Comparison of ENCODE assay signal across 29 cellular contexts in the genomic region with DNA sequence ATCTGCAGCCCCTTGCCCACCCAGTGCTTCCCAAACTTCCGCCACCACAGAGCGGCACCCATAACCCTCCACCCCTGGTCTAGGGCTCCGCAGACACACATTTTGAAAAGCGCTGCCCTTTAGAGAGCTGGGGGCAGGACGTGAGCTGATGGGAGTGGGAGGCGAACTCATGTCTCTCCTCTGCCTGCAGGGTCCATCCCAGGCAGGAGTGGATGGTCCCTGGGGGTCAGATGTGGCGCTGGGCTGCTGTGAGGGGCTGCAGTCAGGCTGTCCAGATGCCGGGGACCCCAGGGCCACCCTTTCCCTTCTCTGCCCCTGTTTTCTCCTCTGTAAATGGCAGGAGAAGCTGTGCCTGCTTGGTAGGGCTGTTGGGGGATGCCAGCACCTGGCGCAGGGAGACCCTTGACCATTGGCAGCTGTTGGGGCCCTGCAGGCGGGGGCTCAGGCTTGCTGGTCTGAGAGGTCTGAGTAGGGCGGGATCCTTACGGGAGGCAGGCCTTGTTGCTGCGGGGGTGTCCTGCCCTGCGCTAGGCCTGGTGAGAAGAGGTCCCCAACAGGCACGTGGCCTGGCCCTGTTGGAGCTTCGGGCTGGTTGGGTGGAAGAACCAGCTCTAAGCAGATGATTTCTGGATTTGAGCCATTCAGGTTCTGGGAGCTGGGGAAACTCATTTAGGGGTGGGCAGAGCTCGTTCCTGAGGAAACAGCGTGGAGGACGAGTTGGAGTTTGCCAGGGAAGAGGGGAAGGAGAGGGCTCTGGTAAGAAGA. TPM values are rescaled to one million over a fixed set of nuclear protein-coding genes. Genes with fewer than 3 reads are reported as not detected.
DNase-seq lines count a peak whose midpoint lies in the region; ATAC-seq, FAIRE-seq and TF ChIP-seq lines count a peak whose summit lies in the region.
"Had no signal": no experiment of that assay in that cellular context is flagged by ENCODE, and none has a peak within 500 bp of the region (broad histone marks: within the 10 kb centered on the region; RNA-seq: fewer than 3 reads in every experiment).

No MANE protein-coding gene starts in this region.

- TF ChIP-seq POLR2A in HCT116 (IDR thresholded peaks at IDR 0.05; ENCODE audit: borderline replicate concordance, extremely low read depth, insufficient read depth, insufficient read length) = no peak

- TF ChIP-seq RAD21 in HCT116 (IDR thresholded peaks at IDR 0.05; ENCODE audit: low read depth) = no peak

- peak overlapping the region; percentile 96 for H2AK5ac ChIP-seq in neuronal stem cell (ENCODE audit: low read depth, low read length)

- no peak overlapping the region for H2AFZ ChIP-seq in HCT116 (ENCODE audit: low read depth, low read length, poor library complexity, severe bottlenecking)
- H2AFZ ChIP-seq in OCI-LY3 (ENCODE audit: low read depth, low read length) = no peak overlapping the region
- H2AFZ ChIP-seq in neuronal stem cell (ENCODE audit: low read length) = no peak overlapping the region

- no peaks in the 10 kb centered on the region for H3K79me2 ChIP-seq in HCT116 (ENCODE audit: insufficient read depth, low read length)
- no peaks in the 10 kb centered on the region for H3K79me2 ChIP-seq in OCI-LY3 (ENCODE audit: low read length)

- H3K9ac ChIP-seq in HCT116 (ENCODE audit: low read length) (no peak overlapping the region), OCI-LY3 (ENCODE audit: low read length) (peak overlapping the region; percentile 31), kidney (ENCODE audit: low read length in 2 of 2) (no peak overlapping the region), neuronal stem cell (ENCODE audit: low read depth, low read length, poor library complexity) (peak overlapping the region; percentile 70)

- no peak for FAIRE-seq in kidney (lab: Jason Lieb, UNC)
- FAIRE-seq: D721Med, GM12878, islet of Langerhans had no signal

- BruUV-seq in HCT116 (replicated peaks; lab: Mats Ljungman, UMichigan) = no TSS peak

- H2BK5ac ChIP-seq in neuronal stem cell (ENCODE audit: low read length) = peak overlapping the region; percentile 82

- no peak overlapping the region for H4K91ac ChIP-seq in neuronal stem cell (ENCODE audit: low read depth, low read length, poor library complexity)

- no peaks in the 10 kb centered on the region for H3K9me2 ChIP-seq in HCT116 (ENCODE audit: insufficient read depth)

- peak overlapping the region; percentile 85 for H3K23ac ChIP-seq in neuronal stem cell (ENCODE audit: low read depth, low read length, poor library complexity)

- peak overlapping the region; percentile 84 for H2BK12ac ChIP-seq in neuronal stem cell (ENCODE audit: low read length)

- RAD21 ChIA-PET in HCT116 (lab: Charles Lee; ENCODE audit: low non-redundant PET in 1 of 2, low total read pairs in 2 of 2, uncharacterized antibody in 2 of 2, unreplicated experiment in 2 of 2) = interaction anchor here (1.0 to 1.9 kb wide), 2 partner anchors 10 to 269 kb away, joined by 4 to 6 read pairs (median 4); a partner anchor contains a TSS

- no peak overlapping the region for H3K4me3 ChIP-seq in HCT116 (replicated peaks in 1 of 2; ENCODE audit: low read depth in 1 of 2, low read length in 2 of 2)
- H3K4me3 ChIP-seq in OCI-LY3 (ENCODE audit: low read length) = peak overlapping the region; percentile 26
- H3K4me3 ChIP-seq in kidney (ENCODE audit: low read length in 2 of 2) = no peak overlapping the region
- no peak overlapping the region for H3K4me3 ChIP-seq in neuronal stem cell (ENCODE audit: low read length in 2 of 2)
- H3K4me3 ChIP-seq: GM12878, lung, skin epidermis had no signal

- CTCF ChIA-PET in HCT116 (lab: Charles Lee) = interaction anchor here (0.6 to 1.9 kb wide), 4 partner anchors 43 to 684 kb away, joined by 3 to 13 read pairs (median 3); no protein-coding TSS in a partner anchor

- H3K79me1 ChIP-seq in neuronal stem cell (ENCODE audit: low read depth, low read length) = peaks cover 2% of the 10 kb centered on the region

- H3K14ac ChIP-seq in neuronal stem cell (ENCODE audit: low read length) = peak overlapping the region; percentile 56

- H4K20me1 ChIP-seq in HCT116 (ENCODE audit: insufficient read depth) = no peaks in the 10 kb centered on the region
- no peaks in the 10 kb centered on the region for H4K20me1 ChIP-seq in OCI-LY3 (ENCODE audit: insufficient read depth, low read length)

- peak overlapping the region; percentile 85 for H3K18ac ChIP-seq in neuronal stem cell (ENCODE audit: low read length)

- peak; percentile 6 for ATAC-seq in HCT116
- ATAC-seq: activated naive CD8-positive, alpha-beta T cell treated with anti-CD3 and anti-CD28 coated beads, Interleukin-2, amount 50 U/mL, for 24 hours had no signal

- H3K36me3 ChIP-seq in HCT116 (ENCODE audit: control insufficient read depth in 1 of 2, insufficient read depth in 2 of 2, low read length in 2 of 2) (no peaks in the 10 kb centered on the region), OCI-LY3 (replicated peaks; ENCODE audit: low read depth, low read length) (no peaks in the 10 kb centered on the region), kidney (ENCODE audit: control insufficient read depth in 1 of 2, insufficient read depth in 2 of 2, low read length in 2 of 2) (no peaks in the 10 kb centered on the region), neuronal stem cell (replicated peaks in 1 of 2; ENCODE audit: control insufficient read depth in 2 of 2, insufficient read depth in 2 of 2, low read length in 2 of 2) (no peaks in the 10 kb centered on the region)

- POLR2A ChIA-PET in HCT116 (lab: Charles Lee) = interaction anchor here (1.1 kb wide), 1 partner anchor 10 kb away, joined by 6 read pairs; a partner anchor contains a TSS

- no CpG with 5 or more reads among the region's 19 CpGs for WGBS in neuronal stem cell (ENCODE audit: extremely low coverage in 2 of 2, insufficient read length in 2 of 2, insufficient replicate concordance in 1 of 2), 2 donors

- H3K9me3 ChIP-seq in HCT116 (ENCODE audit: control insufficient read depth in 1 of 2, insufficient read depth in 1 of 2, low read depth in 1 of 2, low read length in 2 of 2) = no peaks in the 10 kb centered on the region
- H3K9me3 ChIP-seq in OCI-LY3 (ENCODE audit: insufficient read depth, low read length) = no peaks in the 10 kb centered on the region
- H3K9me3 ChIP-seq in kidney (ENCODE audit: control insufficient read depth in 1 of 2, low read length in 2 of 2) = no peaks in the 10 kb centered on the region
- H3K9me3 ChIP-seq in neuronal stem cell (replicated peaks in 1 of 2; ENCODE audit: control insufficient read depth in 2 of 2, insufficient read depth in 1 of 2, low read depth in 1 of 2, low read length in 2 of 2) = peaks cover 0 to 2% of the 10 kb centered on the region in 2 donors

- H2BK15ac ChIP-seq in neuronal stem cell (ENCODE audit: low read length) = peak overlapping the region; percentile 98

- H3K4me2 ChIP-seq in HCT116 (ENCODE audit: low read length) = peak overlapping the region; percentile 37; the same call in 1 of the 2 replicates
- peak overlapping the region; percentile 67 for H3K4me2 ChIP-seq in OCI-LY3 (ENCODE audit: low read length)
- H3K4me2 ChIP-seq in neuronal stem cell (ENCODE audit: insufficient read depth, low read length, poor library complexity, severe bottlenecking) = no peak overlapping the region

- no peak overlapping the region for H3K4ac ChIP-seq in neuronal stem cell (ENCODE audit: low read length)

- H3K4me1 ChIP-seq in HCT116 (ENCODE audit: control insufficient read depth in 1 of 2, insufficient read depth in 2 of 2, low read length in 2 of 2) (peaks cover 8 to 11% of the 10 kb centered on the region in 2 experiments), OCI-LY3 (ENCODE audit: low read length) (peaks cover 31% of the 10 kb centered on the region), kidney (ENCODE audit: control insufficient read depth in 1 of 2, insufficient read depth in 1 of 2, low read depth in 1 of 2, low read length in 2 of 2) (peaks cover 10 to 34% of the 10 kb centered on the region in 2 donors), neuronal stem cell (ENCODE audit: control insufficient read depth in 2 of 2, insufficient read depth in 1 of 2, low read depth in 1 of 2, low read length in 2 of 2) (peaks cover 0 to 11% of the 10 kb centered on the region in 2 donors)

- TF ChIP-seq CTCF in HCT116 (IDR thresholded peaks at IDR 0.05 in 2 of 3, conservative IDR thresholded peaks at IDR 0.05 in 1 of 3; ENCODE audit: borderline replicate concordance in 1 of 3, insufficient read depth in 1 of 3, low read depth in 2 of 3, low read length in 2 of 3) (no peak), OCI-LY3 (IDR thresholded peaks at IDR 0.05; ENCODE audit: low read depth, low read length) (no peak), kidney (IDR thresholded peaks at IDR 0.05; ENCODE audit: borderline replicate concordance, extremely low read depth, insufficient read depth) (no peak)

- H3K27me3 ChIP-seq in HCT116 (ENCODE audit: insufficient read depth, low read length) = no peaks in the 10 kb centered on the region
- peaks cover 16% of the 10 kb centered on the region for H3K27me3 ChIP-seq in OCI-LY3 (ENCODE audit: low read depth, low read length)
- H3K27me3 ChIP-seq in neuronal stem cell (ENCODE audit: control insufficient read depth in 3 of 3, insufficient read depth in 3 of 3, low read depth in 1 of 3, low read length in 3 of 3) = peaks cover 0 to 33% (median 0%) of the 10 kb centered on the region in 3 experiments

- no peak for DNase-seq in HCT116 (ENCODE audit: low read depth, low spot score)
- peak; percentile 69 for DNase-seq in kidney
- DNase-seq in neuronal stem cell (ENCODE audit: low spot score) = no peak
- no peak for DNase-seq in dermis blood vessel endothelial cell
- no peak for DNase-seq in SW 1271 (lab: John Stamatoyannopoulos, UW)
- DNase-seq in NK-92 (lab: John Stamatoyannopoulos, UW; ENCODE audit: unreplicated experiment) = no peak
- no peak for DNase-seq in stimulated activated CD4-positive, alpha-beta T cell treated with anti-CD3 and anti-CD28 coated beads, Interleukin-2, amount 100 ng/mL, for 24 hours
- DNase-seq: activated CD4-positive, alpha-beta T cell treated with anti-CD3 and anti-CD28 coated beads, Interleukin-2, amount 10 ng/mL, durations not matched to agents 24 days and 14 days; activated gamma-delta T cell; activated naive CD8-positive, alpha-beta T cell treated with anti-CD3 and anti-CD28 coated beads, Interleukin-2, amount 50 U/mL, for 24 hours; activated T-cell treated with anti-CD3 and anti-CD28 coated beads, Interleukin-2, amount 50 U/mL, for 24 hours; CD4-positive, CD25-positive, alpha-beta regulatory T cell; NCI-H1105; NCI-H1930; NCI-H2227 treated with DMSO at 0.1 percent for 48 hours; NCI-H748 treated with DMSO at 0.1 percent for 48 hours; nucleus accumbens; stimulated activated naive CD8-positive, alpha-beta T cell treated with anti-CD3 and anti-CD28 coated beads, Interleukin-15, amount 100 ng/mL, for 72 hours; T-helper 9 cell had no signal

- peak overlapping the region; percentile 43 for H4K8ac ChIP-seq in neuronal stem cell (ENCODE audit: low read depth, low read length)

- H3K27ac ChIP-seq in HCT116 (ENCODE audit: low read depth, low read length) (no peak overlapping the region), OCI-LY3 (ENCODE audit: low read length) (peak overlapping the region; percentile 11; the same call in 1 of the 2 replicates), kidney (ENCODE audit: low read depth in 2 of 2, low read length in 2 of 2) (no peak overlapping the region), neuronal stem cell (replicated peaks; ENCODE audit: low read length) (no peak overlapping the region)
- H3K27ac ChIP-seq: epithelial cell of prostate, skin epidermis, VCaP had no signal

- intact Hi-C loops in HCT116 (cut with micrococcal nuclease) (loop anchor here (5.0 kb wide), 1 partner anchor 148 kb away; no protein-coding TSS in a partner anchor), kidney (cut with DNase I) (no loop called here)

- no peak overlapping the region for H2BK120ac ChIP-seq in neuronal stem cell (ENCODE audit: low read depth, low read length)

RNA-seq across cellular contexts. Expression of a gene that starts 10.3 kb away (rescaled TPM):
- 57.2 TPM for total RNA-seq in HCT116 (2021; ENCODE audit: unreplicated experiment)
- not detected in 2 replicates for polyA plus RNA-seq in HCT116 (2012)
- total RNA-seq in kidney = 232 TPM
- not detected for polyA plus RNA-seq in kidney (ENCODE audit: insufficient read depth, low read depth, low replicate concordance)
- not detected for polyA plus RNA-seq in neuronal stem cell (2013, experiment 1 of 2)
- polyA plus RNA-seq in neuronal stem cell (2013, experiment 2 of 2) = not detected
- total RNA-seq in dermis blood vessel endothelial cell = not detected in 2 replicates
- total RNA-seq: cerebellum had no signal
- polyA plus RNA-seq: CD4-positive, CD25-positive, alpha-beta regulatory T cell; GM12878; lung; thymus had no signal

RNA-seq across cellular contexts. Expression of a gene that starts 38.8 kb away (rescaled TPM):
- total RNA-seq in HCT116 (2021; ENCODE audit: unreplicated experiment) (55.8 TPM), kidney (25.4 TPM), dermis blood vessel endothelial cell (18.5 and 31.4 TPM in 2 replicates)
- polyA plus RNA-seq in HCT116 (2012) = 31.4 and 36.2 TPM in 2 replicates
- polyA plus RNA-seq in kidney (ENCODE audit: insufficient read depth, low read depth, low replicate concordance) = 18.8 TPM
- polyA plus RNA-seq in neuronal stem cell (2013, experiment 1 of 2) = 31.5 TPM
- 31.4 TPM for polyA plus RNA-seq in neuronal stem cell (2013, experiment 2 of 2)

Comparison
In these comparisons a context has a peak if more than half of its experiments do, and no peak if none do; other contexts are left out.
1. H3K9ac ChIP-seq: peak in OCI-LY3 (single experiment) and neuronal stem cell (single experiment); none in HCT116 (single experiment) and kidney (0 of 2).
2. RNA of a gene that starts 10.3 kb away (total RNA-seq): 232 TPM in kidney (single experiment) and 57.2 TPM in HCT116 (single experiment); not detected in dermis blood vessel endothelial cell; every median in the first group is over 10 times any median in the second.